In the genomic region with DNA sequence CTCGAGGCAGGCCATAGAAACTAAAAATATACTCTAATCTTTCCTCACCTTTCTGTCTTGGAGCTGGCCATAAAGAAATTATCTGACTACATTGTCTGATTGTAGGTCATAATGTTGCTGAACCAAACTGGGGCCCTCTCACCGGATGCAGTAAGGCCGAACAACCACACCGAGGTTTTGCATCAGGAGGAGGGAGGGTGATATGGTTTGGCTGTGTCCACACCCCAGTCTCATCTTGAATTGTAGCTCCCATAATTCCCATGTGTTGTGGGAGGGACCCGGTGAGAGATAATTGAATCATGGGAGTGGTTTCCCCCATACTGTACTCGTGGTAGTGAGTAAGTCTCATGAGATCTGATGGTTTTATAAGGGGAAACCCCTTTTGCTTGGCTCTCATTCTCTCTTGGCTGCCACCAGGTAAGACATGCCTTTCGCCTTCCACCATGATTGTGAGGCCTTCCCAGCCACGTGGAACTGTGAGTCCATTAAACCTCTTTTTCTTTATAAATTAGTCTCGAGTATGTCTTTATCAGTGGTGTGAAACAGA, we compare ENCODE assay signal across 9 cellular contexts. TPM values are rescaled to one million over a fixed set of nuclear protein-coding genes. Genes with fewer than 3 reads are reported as not detected.
A peak's percentile ranks its signal among the peaks of the same experiment; 100 is the strongest.
DNase-seq lines count a peak whose midpoint lies in the region; ATAC-seq lines count a peak whose summit lies in the region.
"Not testable (repeated sequence)": the region's sequence is repeated elsewhere in the genome, so short reads cannot be mapped to it uniquely, and the experiment has no call there.
"Had no signal": no experiment of that assay in that cellular context is flagged by ENCODE, and none has a peak within 500 bp of the region (broad histone marks: within the 10 kb centered on the region; RNA-seq: fewer than 3 reads in every experiment).

No MANE protein-coding gene starts in this region.

- not testable (repeated sequence) for H3K4me1 ChIP-seq in naive thymus-derived CD4-positive, alpha-beta T cell (ENCODE audit: control insufficient read depth in 2 of 2, insufficient read depth in 2 of 2, low read length in 2 of 2)

- H3K36me3 ChIP-seq in naive thymus-derived CD4-positive, alpha-beta T cell (ENCODE audit: control insufficient read depth in 2 of 3, insufficient read depth in 3 of 3, low read length in 3 of 3), result not testable (repeated sequence)

- H3K9me3 ChIP-seq in T-helper 17 cell (ENCODE audit: control insufficient read depth, low read length, poor library complexity, severe bottlenecking); naive thymus-derived CD4-positive, alpha-beta T cell (ENCODE audit: control insufficient read depth in 2 of 3, low read length in 3 of 3): not testable (repeated sequence)

- H3K27me3 Mint-ChIP-seq in T-helper 17 cell; activated T-cell treated with anti-CD3 and anti-CD28 coated beads, Interleukin-2, amount 50 U/mL, for 24 hours; naive thymus-derived CD4-positive, alpha-beta T cell; stimulated activated naive CD8-positive, alpha-beta T cell treated with anti-CD3 and anti-CD28 coated beads, Interleukin-15, amount 100 ng/mL, for 72 hours: not testable (repeated sequence)

- H3K27me3 ChIP-seq in naive thymus-derived CD4-positive, alpha-beta T cell (ENCODE audit: control insufficient read depth in 2 of 2, insufficient read depth in 2 of 2, low read length in 2 of 2), result not testable (repeated sequence)

- CTCF ChIA-PET in naive thymus-derived CD4-positive, alpha-beta T cell (lab: Charles Lee), result not testable (repeated sequence)

- H3K27ac ChIP-seq in cingulate gyrus (ENCODE audit: low read depth, low read length), result peak overlapping the region; percentile 58
- not testable (repeated sequence) for H3K27ac ChIP-seq in naive thymus-derived CD4-positive, alpha-beta T cell (ENCODE audit: low read depth, low read length)

- H3K9me3 Mint-ChIP-seq in activated T-cell treated with anti-CD3 and anti-CD28 coated beads, Interleukin-2, amount 50 U/mL, for 24 hours; activated naive CD4-positive, alpha-beta T cell treated with anti-CD3 and anti-CD28 coated beads, Interleukin-2, amount 50 U/mL, for 72 hours; naive thymus-derived CD4-positive, alpha-beta T cell; stimulated activated naive CD8-positive, alpha-beta T cell treated with anti-CD3 and anti-CD28 coated beads, Interleukin-15, amount 100 ng/mL, for 72 hours: not testable (repeated sequence)

- H3K27ac Mint-ChIP-seq in T-helper 17 cell, result peak overlapping the region; percentile 84
- peak overlapping the region; percentile 39 for H3K27ac Mint-ChIP-seq in activated T-cell treated with anti-CD3 and anti-CD28 coated beads, Interleukin-2, amount 50 U/mL, for 24 hours
- peak overlapping the region in 1 of 2 donors; percentile 68 for H3K27ac Mint-ChIP-seq in activated naive CD4-positive, alpha-beta T cell treated with anti-CD3 and anti-CD28 coated beads, Interleukin-2, amount 50 U/mL, for 72 hours
- H3K27ac Mint-ChIP-seq in naive thymus-derived CD4-positive, alpha-beta T cell, result peak overlapping the region in 7 of 9 donors; percentile 7 to 91 (median 78)
- H3K27ac Mint-ChIP-seq in stimulated activated naive CD8-positive, alpha-beta T cell treated with anti-CD3 and anti-CD28 coated beads, Interleukin-15, amount 100 ng/mL, for 72 hours, result not testable (repeated sequence)

- H3K4me3 Mint-ChIP-seq in T-helper 17 cell; activated T-cell treated with anti-CD3 and anti-CD28 coated beads, Interleukin-2, amount 50 U/mL, for 24 hours; stimulated activated naive CD8-positive, alpha-beta T cell treated with anti-CD3 and anti-CD28 coated beads, Interleukin-15, amount 100 ng/mL, for 72 hours: not testable (repeated sequence)
- H3K4me3 Mint-ChIP-seq in naive thymus-derived CD4-positive, alpha-beta T cell, result peak overlapping the region in 3 of 10 donors; percentile 2 to 34 (median 33)

- intact Hi-C loops in naive thymus-derived CD4-positive, alpha-beta T cell (cut with micrococcal nuclease), result loop anchor here in 1 of 2 donors (2.0 kb wide), 1 partner anchor 19 kb away; the partner anchor contains the start of gene FAM184A

- H3K4me1 Mint-ChIP-seq in T-helper 17 cell, result peaks cover 10% of the 10 kb centered on the region
- H3K4me1 Mint-ChIP-seq in activated T-cell treated with anti-CD3 and anti-CD28 coated beads, Interleukin-2, amount 50 U/mL, for 24 hours (ENCODE audit: low read depth), result peaks cover 19% of the 10 kb centered on the region
- peaks cover 6 to 31% (median 25%) of the 10 kb centered on the region in 7 donors for H3K4me1 Mint-ChIP-seq in naive thymus-derived CD4-positive, alpha-beta T cell
- peaks cover 19% of the 10 kb centered on the region for H3K4me1 Mint-ChIP-seq in stimulated activated naive CD8-positive, alpha-beta T cell treated with anti-CD3 and anti-CD28 coated beads, Interleukin-15, amount 100 ng/mL, for 72 hours

- not testable (repeated sequence) for H3K4me3 ChIP-seq in naive thymus-derived CD4-positive, alpha-beta T cell (ENCODE audit: low read length)

- DNase-seq in T-helper 17 cell; activated T-cell treated with anti-CD3 and anti-CD28 coated beads, Interleukin-2, amount 50 U/mL, for 24 hours; naive thymus-derived CD4-positive, alpha-beta T cell: not testable (repeated sequence)
- DNase-seq in activated naive CD4-positive, alpha-beta T cell treated with anti-CD3 and anti-CD28 coated beads, Interleukin-2, amount 50 U/mL, for 72 hours (ENCODE audit: low spot score in 2 of 2), result peak in 1 of 2 donors; percentile 62
- DNase-seq in stimulated activated CD4-positive, alpha-beta T cell treated with anti-CD3 and anti-CD28 coated beads, Interleukin-1b, Interleukin-23, amount 100 ng/mL, for 48 hours, result peak; percentile 28
- peak in 1 of 2 donors; percentile 26 for DNase-seq in stimulated activated naive CD8-positive, alpha-beta T cell treated with anti-CD3 and anti-CD28 coated beads, Interleukin-15, amount 100 ng/mL, for 72 hours

- not testable (repeated sequence) for H3K36me3 Mint-ChIP-seq in T-helper 17 cell (ENCODE audit: low read depth); activated T-cell treated with anti-CD3 and anti-CD28 coated beads, Interleukin-2, amount 50 U/mL, for 24 hours (ENCODE audit: low read depth); naive thymus-derived CD4-positive, alpha-beta T cell
- H3K36me3 Mint-ChIP-seq in activated naive CD4-positive, alpha-beta T cell treated with anti-CD3 and anti-CD28 coated beads, Interleukin-2, amount 50 U/mL, for 72 hours, result peaks cover 10 to 12% of the 10 kb centered on the region in 2 donors

- ATAC-seq in T-helper 17 cell, result peak; percentile 44
- ATAC-seq in activated naive CD4-positive, alpha-beta T cell treated with anti-CD3 and anti-CD28 coated beads, Interleukin-2, amount 50 U/mL, for 72 hours, result peak; percentile 43 to 98
- not testable (repeated sequence) for ATAC-seq in naive thymus-derived CD4-positive, alpha-beta T cell
- ATAC-seq in stimulated activated naive CD8-positive, alpha-beta T cell treated with anti-CD3 and anti-CD28 coated beads, Interleukin-15, amount 100 ng/mL, for 72 hours, result peak; percentile 60

- POLR2A ChIA-PET in naive thymus-derived CD4-positive, alpha-beta T cell (lab: Charles Lee), result interaction anchor here (1.0 kb wide), 1 partner anchor 24 kb away, joined by 3 read pairs; no protein-coding TSS in a partner anchor

RNA-seq across cellular contexts. Expression of gene FAM184A, which starts 19.4 kb away (rescaled TPM):
- 1 to 10 TPM; 2.1 to 3.5 TPM for total RNA-seq in T-helper 17 cell
- 10 to 100 TPM in 1 of 2 donors, 1 to 10 TPM in 1; 8.3 to 24.9 TPM for total RNA-seq in activated naive CD4-positive, alpha-beta T cell treated with anti-CD3 and anti-CD28 coated beads, Interleukin-2, amount 50 U/mL, for 72 hours
- total RNA-seq in naive thymus-derived CD4-positive, alpha-beta T cell, result 1 to 10 TPM; 5.3 to 9.8 (median 7.9) TPM
- 1 to 10 TPM in 1 of 2 donors, under 1 TPM in 1; 0.99 to 3.1 TPM for polyA plus RNA-seq in naive thymus-derived CD4-positive, alpha-beta T cell
- total RNA-seq: GM23248, HFFc6 had no signal
